Comparison of ENCODE assay signal across 8 cellular contexts in the genomic region with DNA sequence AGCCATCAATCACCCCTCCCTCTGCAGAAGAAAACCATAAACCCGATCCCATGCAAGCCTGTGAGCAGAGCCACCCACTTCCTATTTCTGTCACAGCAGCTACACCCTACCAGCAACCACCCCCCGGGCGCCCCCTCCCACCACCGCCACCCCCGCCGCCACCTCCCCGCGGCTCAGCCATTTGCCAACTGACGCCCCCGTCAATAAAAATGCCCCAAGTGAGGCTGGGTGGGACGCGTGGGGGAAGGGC. TPM values are rescaled to one million over a fixed set of nuclear protein-coding genes. Genes with fewer than 3 reads are reported as not detected.
A peak's percentile ranks its signal among the peaks of the same experiment; 100 is the strongest.
DNase-seq lines count a peak whose midpoint lies in the region; ATAC-seq and TF ChIP-seq lines count a peak whose summit lies in the region.

No MANE protein-coding gene starts in this region.

- no peaks in the 10 kb centered on the region for H3K9me3 ChIP-seq in effector memory CD4-positive, alpha-beta T cell (ENCODE audit: control insufficient read depth, low read length)

- peak overlapping the region; percentile 92 for H3K4me3 ChIP-seq in AG04449 (ENCODE audit: low read depth, low read length)
- H3K4me3 ChIP-seq in effector memory CD4-positive, alpha-beta T cell (ENCODE audit: insufficient read depth, low read depth, low read length, poor library complexity, severe bottlenecking) = peak overlapping the region; percentile 95

- POLR2A ChIA-PET in AG04449 (lab: Yijun Ruan, JAX) = interaction anchor here (1.0 to 1.6 kb wide), 3 partner anchors 19 to 174 kb away, joined by 3 to 4 read pairs (median 3); no protein-coding TSS in a partner anchor

- peaks cover 16% of the 10 kb centered on the region for H3K4me1 ChIP-seq in effector memory CD4-positive, alpha-beta T cell (ENCODE audit: control insufficient read depth, insufficient read depth, low read length, poor library complexity, severe bottlenecking)

- peaks cover 60% of the 10 kb centered on the region for H3K4me1 Mint-ChIP-seq in HFFc6 (ENCODE audit: low read depth)
- H3K4me1 Mint-ChIP-seq in natural killer cell treated with Interleukin-12 subunit alpha and Interleukin-12 subunit beta and Interleukin-15 and Interleukin-18, amount 100 ng/mL, for 72 hours (ENCODE audit: low read depth in 2 of 2) = peaks cover 37 to 49% of the 10 kb centered on the region in 2 donors

- no peak for TF ChIP-seq CTCF in AG04449 (IDR thresholded peaks at IDR 0.05; ENCODE audit: insufficient read depth, low read length, missing control alignments)
- TF ChIP-seq CTCF in HFFc6 (IDR thresholded peaks at IDR 0.05) = no peak
- no peak for TF ChIP-seq CTCF in VCaP (conservative IDR thresholded peaks at IDR 0.05)

- H3K36me3 ChIP-seq in effector memory CD4-positive, alpha-beta T cell (ENCODE audit: control insufficient read depth, insufficient read depth, low read length) = no peaks in the 10 kb centered on the region

- ATAC-seq in natural killer cell treated with Interleukin-12 subunit alpha and Interleukin-12 subunit beta and Interleukin-15 and Interleukin-18, amount 100 ng/mL, for 72 hours = no peak
- ATAC-seq in HG03378 (IDR thresholded peaks at IDR 0.05; ENCODE audit: unreplicated experiment) = no peak

- no peaks in the 10 kb centered on the region for H3K9me3 Mint-ChIP-seq in HFFc6
- no peaks in the 10 kb centered on the region for H3K9me3 Mint-ChIP-seq in natural killer cell treated with Interleukin-12 subunit alpha and Interleukin-12 subunit beta and Interleukin-15 and Interleukin-18, amount 100 ng/mL, for 72 hours

- no peak for DNase-seq in AG04449 (ENCODE audit: low read depth, low spot score)
- DNase-seq in HFFc6 = no peak
- DNase-seq in effector memory CD4-positive, alpha-beta T cell = peak in 1 of 3 donors; percentile 36
- DNase-seq in natural killer cell treated with Interleukin-12 subunit alpha and Interleukin-12 subunit beta and Interleukin-15 and Interleukin-18, amount 100 ng/mL, for 72 hours (ENCODE audit: low spot score) = peak; percentile 62
- DNase-seq in T1000 (lab: John Stamatoyannopoulos, UW) = no peak
- no peak for DNase-seq in H4 (ENCODE audit: low spot score)

- peak overlapping the region; percentile 95 for H3K4me3 Mint-ChIP-seq in HFFc6
- H3K4me3 Mint-ChIP-seq in natural killer cell treated with Interleukin-12 subunit alpha and Interleukin-12 subunit beta and Interleukin-15 and Interleukin-18, amount 100 ng/mL, for 72 hours = peak overlapping the region; percentile 100

- H3K36me3 Mint-ChIP-seq in HFFc6 (ENCODE audit: low read depth) = no peaks in the 10 kb centered on the region
- no peaks in the 10 kb centered on the region for H3K36me3 Mint-ChIP-seq in natural killer cell treated with Interleukin-12 subunit alpha and Interleukin-12 subunit beta and Interleukin-15 and Interleukin-18, amount 100 ng/mL, for 72 hours

- peak overlapping the region; percentile 96 for H3K27ac ChIP-seq in VCaP
- H3K27ac ChIP-seq in effector memory CD4-positive, alpha-beta T cell (ENCODE audit: insufficient read depth, low read length, poor library complexity, severe bottlenecking) = peak overlapping the region; percentile 86

- H3K27me3 ChIP-seq in effector memory CD4-positive, alpha-beta T cell (replicated peaks; ENCODE audit: control insufficient read depth, insufficient read depth, low read length, poor library complexity, severe bottlenecking) = no peaks in the 10 kb centered on the region

- peak overlapping the region; percentile 85; the same call in 1 of the 2 replicates for H3K27ac Mint-ChIP-seq in HFFc6
- peak overlapping the region; percentile 90 for H3K27ac Mint-ChIP-seq in natural killer cell treated with Interleukin-12 subunit alpha and Interleukin-12 subunit beta and Interleukin-15 and Interleukin-18, amount 100 ng/mL, for 72 hours

- H3K27me3 Mint-ChIP-seq in HFFc6 (ENCODE audit: insufficient read depth) = peaks cover 5% of the 10 kb centered on the region
- H3K27me3 Mint-ChIP-seq in natural killer cell treated with Interleukin-12 subunit alpha and Interleukin-12 subunit beta and Interleukin-15 and Interleukin-18, amount 100 ng/mL, for 72 hours = no peaks in the 10 kb centered on the region

- CTCF ChIA-PET in AG04449 (lab: Yijun Ruan, JAX) = no interaction called here

RNA-seq across cellular contexts. Expression of gene PPP3CA, which starts 1.1 kb away (rescaled TPM):
- 10 to 100 TPM; 45.9 to 59.6 (median 55.0) TPM for total RNA-seq in HFFc6 (2021; fragmentation: NEBNext Ultra II Directional; extraction: Animal tissue kit (Norgen Biotek cat#: 25700))
- total RNA-seq in natural killer cell treated with Interleukin-12 subunit alpha and Interleukin-12 subunit beta and Interleukin-15 and Interleukin-18, amount 100 ng/mL, for 72 hours = 10 to 100 TPM; 42.6 to 50.2 TPM
- 34.5 and 36.8 TPM in 2 replicates for total RNA-seq in H4 (2014; rRNA removed; shearing (Covaris generic))
